Comparison of ENCODE assay signal across 29 cellular contexts in genomic region chr6:4511626-4512010, GRCh38.
"Had no signal": no experiment of that assay in that cellular context is flagged by ENCODE, and none has a peak within 500 bp of the region (broad histone marks: within the 10 kb centered on the region; RNA-seq: fewer than 3 reads in every experiment).

No MANE protein-coding gene starts in this region.

- H3K4me3 ChIP-seq: MG63, PC-9, SK-N-MC had no signal

- ATAC-seq: activated CD8-positive, alpha-beta memory T cell treated with anti-CD3 and anti-CD28 coated beads, Interleukin-2, amount 10 ng/mL, durations not matched to agents 7 days and 5 days; activated naive CD8-positive, alpha-beta T cell treated with anti-CD3 and anti-CD28 coated beads, Interleukin-2, amount 50 U/mL, for 24 hours had no signal

- H3K9me3 ChIP-seq: MG63 had no signal

- H3K27me3 ChIP-seq: MG63 had no signal

- H3K27ac ChIP-seq: PC-9, SK-N-MC, WERI-Rb-1 had no signal

- H2AFZ ChIP-seq: PC-9 had no signal

- H3K4me2 ChIP-seq: PC-9 had no signal

- H3K36me3 ChIP-seq: MG63, WERI-Rb-1 had no signal

- DNase-seq: activated CD4-positive, alpha-beta memory T cell treated with anti-CD3 and anti-CD28 coated beads, Interleukin-2, amount 10 ng/mL, durations not matched to agents 7 days and 5 days; activated CD4-positive, alpha-beta T cell treated with anti-CD3 and anti-CD28 coated beads for 1 hour; activated CD4-positive, alpha-beta T cell treated with anti-CD3 and anti-CD28 coated beads for 48 hours; activated CD4-positive, CD25-positive, alpha-beta regulatory T cell; activated CD8-positive, alpha-beta memory T cell treated with anti-CD3 and anti-CD28 coated beads for 24 hours; activated CD8-positive, alpha-beta memory T cell treated with anti-CD3 and anti-CD28 coated beads, Interleukin-2, amount 10 ng/mL, durations not matched to agents 7 days and 5 days; activated CD8-positive, alpha-beta memory T cell treated with anti-CD3 and anti-CD28 coated beads, Interleukin-2, amount 50 U/mL, for 48 hours; activated effector memory CD4-positive, alpha-beta T cell treated with Interleukin-2 at 50 U/mL for 16 hours; activated naive CD4-positive, alpha-beta T cell treated with anti-CD3 and anti-CD28 coated beads, Interleukin-2, amount 10 ng/mL, durations not matched to agents 7 days and 5 days; activated naive CD8-positive, alpha-beta T cell treated with anti-CD3 and anti-CD28 coated beads, Interleukin-2, amount 50 U/mL, for 24 hours; activated T-cell treated with anti-CD3 and anti-CD28 coated beads, Interleukin-2, amount 50 U/mL, for 48 hours; caudate nucleus; Kasumi-1; KG1; MG63; NCI-H1048; NCI-H1105 treated with DMSO at 0.1 percent for 48 hours; NCI-H1436; NCI-H1694; NCI-H1930; NCI-H2081 treated with DMSO at 0.1 percent for 48 hours; NCI-H226; NCI-H446 treated with DMSO at 0.1 percent for 48 hours; NCI-H524; PC-9; Right ventricle myocardium superior; T1000; WERI-Rb-1 had no signal
